ENCODE assay signal across 1 cellular context in genomic region chr1:93909146-93910050, GRCh38.
TF ChIP-seq lines count a peak whose summit lies in the region.

Gene GCLM, minus strand, starts transcription at chr1:93909430. Its CDS starts 267 bp downstream, at chr1:93909163.

TF ChIP-seq in K562, 482 proteins besides CTCF, POLR2A, EP300 and RAD21 (continued from another document and continues in another):
- no peak for TF ChIP-seq RBM22 (IDR thresholded peaks at IDR 0.05; ENCODE audit: low read depth, low read length, poor library complexity, severe bottlenecking)
- TF ChIP-seq GTF3C2 (IDR thresholded peaks at IDR 0.05; ENCODE audit: borderline replicate concordance, extremely low read depth, insufficient read length) = peak; percentile 41
- peak; percentile 100 for TF ChIP-seq ZBTB1 (CRISPR knock-in tag; IDR thresholded peaks at IDR 0.05; ENCODE audit: borderline replicate concordance, low read depth)
- TF ChIP-seq RBM14 (IDR thresholded peaks at IDR 0.05; ENCODE audit: borderline replicate concordance, insufficient read depth, low read depth, low read length) = no peak
- no peak for TF ChIP-seq FOXJ2 (tag; IDR thresholded peaks at IDR 0.05)
- peak; percentile 83; the same call in 1 of the 2 replicates for TF ChIP-seq TARDBP (IDR thresholded peaks at IDR 0.05)
- TF ChIP-seq POLR2B (IDR thresholded peaks at IDR 0.05; ENCODE audit: low read depth, partially characterized antibody) = peak; percentile 38
- TF ChIP-seq SIX5 (IDR thresholded peaks at IDR 0.05; ENCODE audit: borderline replicate concordance in 1 of 2, insufficient read depth in 1 of 2, low read depth in 1 of 2, low read length in 2 of 2) = no peak
- TF ChIP-seq PHB2 (IDR thresholded peaks at IDR 0.05; ENCODE audit: low read depth) = no peak
- no peak for TF ChIP-seq NKRF (IDR thresholded peaks at IDR 0.05; ENCODE audit: borderline replicate concordance)
- no peak for TF ChIP-seq KLF6 (CRISPR knock-in tag; IDR thresholded peaks at IDR 0.05; ENCODE audit: borderline replicate concordance)
- TF ChIP-seq CBFA2T2 (conservative IDR thresholded peaks at IDR 0.05) = no peak
- no peak for TF ChIP-seq ZNF146 (CRISPR knock-in tag; IDR thresholded peaks at IDR 0.05; ENCODE audit: unreplicated experiment)
- no peak; a peak in 1 of 4 replicates for TF ChIP-seq ZMIZ1 (IDR thresholded peaks at IDR 0.05; ENCODE audit: low read depth in 2 of 2, low read length in 2 of 2)
- TF ChIP-seq ZNF76 (CRISPR knock-in tag; IDR thresholded peaks at IDR 0.05; ENCODE audit: borderline replicate concordance) = no peak
- TF ChIP-seq ZBTB34 (CRISPR knock-in tag; IDR thresholded peaks at IDR 0.05) = no peak
- no peak for TF ChIP-seq HES1 (IDR thresholded peaks at IDR 0.05; ENCODE audit: low read depth)
- no peak for TF ChIP-seq HDAC6 (IDR thresholded peaks at IDR 0.05; ENCODE audit: low read depth, low read length)
- TF ChIP-seq YBX1 (IDR thresholded peaks at IDR 0.05) = no peak
- TF ChIP-seq SMAD3 (CRISPR knock-in tag; conservative IDR thresholded peaks at IDR 0.05) = no peak
- peak; percentile 81; the same call in 1 of the 2 replicates for TF ChIP-seq KLF1 (tag; IDR thresholded peaks at IDR 0.05)
- no peak for TF ChIP-seq ZNF143 (CRISPR knock-in tag; IDR thresholded peaks at IDR 0.05)
- no peak for TF ChIP-seq ZBED1 (IDR thresholded peaks at IDR 0.05)
- TF ChIP-seq ZNF644 (tag; IDR thresholded peaks at IDR 0.05; ENCODE audit: low read depth) = no peak
- no peak; a peak in 1 of 4 replicates for TF ChIP-seq TRIM24 (IDR thresholded peaks at IDR 0.05)
- peak; percentile 100 for TF ChIP-seq ZNF316 (IDR thresholded peaks at IDR 0.05)
- TF ChIP-seq FUS (optimal IDR thresholded peaks at IDR 0.05; ENCODE audit: low read depth, low read length) = no peak
- TF ChIP-seq HMG20A (CRISPR knock-in tag; conservative IDR thresholded peaks at IDR 0.05) = no peak
- TF ChIP-seq GABPA (tag; conservative IDR thresholded peaks at IDR 0.05; ENCODE audit: low read depth) = no peak; the same call in 1 of the 2 replicates
- TF ChIP-seq THRA (IDR thresholded peaks at IDR 0.05) = no peak
- TF ChIP-seq E2F4 (CRISPR knock-in tag; IDR thresholded peaks at IDR 0.05; ENCODE audit: low read depth) = peak; percentile 30; the same call in 1 of the 2 replicates
- no peak for TF ChIP-seq ELF2 (CRISPR knock-in tag; IDR thresholded peaks at IDR 0.05)
- TF ChIP-seq THRB (CRISPR knock-in tag; conservative IDR thresholded peaks at IDR 0.05) = no peak
- peak; percentile 57 for TF ChIP-seq MEIS2 (IDR thresholded peaks at IDR 0.05; ENCODE audit: partially characterized antibody)
- no peak for TF ChIP-seq ZEB2 (IDR thresholded peaks at IDR 0.05)
- 0 out of 2 replicates have a peak, but pooled peaks have one; percentile 30 for TF ChIP-seq MBD2 (IDR thresholded peaks at IDR 0.05; ENCODE audit: borderline replicate concordance, low read depth)
- TF ChIP-seq MLX (CRISPR knock-in tag; conservative IDR thresholded peaks at IDR 0.05) = no peak
- TF ChIP-seq ZNF592 (IDR thresholded peaks at IDR 0.05) = peak; percentile 55; the same call in 1 of the 2 replicates
- TF ChIP-seq GTF2E2 (tag; IDR thresholded peaks at IDR 0.05) = peak; percentile 65; the same call in 1 of the 2 replicates
- no peak for TF ChIP-seq ZC3H8 (IDR thresholded peaks at IDR 0.05)
- no peak for TF ChIP-seq TCF15 (CRISPR knock-in tag; IDR thresholded peaks at IDR 0.05)
- TF ChIP-seq PTRF (tag; IDR thresholded peaks at IDR 0.05) = no peak
- TF ChIP-seq POLR2H (tag; IDR thresholded peaks at IDR 0.05; ENCODE audit: low read depth) = peak; percentile 65; the same call in 1 of the 2 replicates
- TF ChIP-seq NR2F6 (CRISPR knock-in tag; IDR thresholded peaks at IDR 0.05) = no peak
- no peak for TF ChIP-seq ZNF354B (CRISPR knock-in tag; IDR thresholded peaks at IDR 0.05)
- no peak for TF ChIP-seq CSDE1 (IDR thresholded peaks at IDR 0.05)
